In genomic region chr14:104563742-104564615, GRCh38 we compare ENCODE assay signal across 8 cellular contexts.
DNase-seq lines count a peak whose midpoint lies in the region; ATAC-seq and TF ChIP-seq lines count a peak whose summit lies in the region.

No MANE protein-coding gene starts in this region.

- no peaks in the 10 kb centered on the region for H3K27me3 ChIP-seq in brain microvascular endothelial cell (replicated peaks)

- TF ChIP-seq CTCF in brain microvascular endothelial cell (IDR thresholded peaks at IDR 0.05; ENCODE audit: low read depth, low read length, missing control alignments), result peak; percentile 87

- H3K36me3 ChIP-seq in brain microvascular endothelial cell (replicated peaks), result no peaks in the 10 kb centered on the region

- in situ Hi-C loops in brain microvascular endothelial cell (cut with HindIII; ENCODE audit: low pct_ligation_motif_present, low sequenced_read_pairs), result no loop called here

- ATAC-seq in GM19452 (IDR thresholded peaks at IDR 0.05; ENCODE audit: unreplicated experiment) (no peak), HG03521 (IDR thresholded peaks at IDR 0.05; ENCODE audit: unreplicated experiment) (no peak)

- H3K27ac ChIP-seq in brain microvascular endothelial cell, result no peak overlapping the region

- DNase-seq in ELF-1 (ENCODE audit: low read depth, low spot score) (peak; percentile 95), NCI-H1092 treated with DMSO at 0.1 percent for 48 hours (lab: John Stamatoyannopoulos, UW) (peak; percentile 51), UCSD-AML1 (lab: John Stamatoyannopoulos, UW; ENCODE audit: unreplicated experiment) (peak; percentile 84), brain microvascular endothelial cell (peak; percentile 37), iPS-NIHi11 (ENCODE audit: low spot score) (peak; percentile 99)
- peak; percentile 78 for DNase-seq in stimulated activated CD4-positive, alpha-beta T cell treated with anti-CD3 and anti-CD28 coated beads, Interleukin-15, amount 100 ng/mL, for 24 hours

- no peak overlapping the region for H3K4me3 ChIP-seq in brain microvascular endothelial cell (ENCODE audit: low read depth, low read length)

Comparison
In these comparisons a context has a peak if more than half of its experiments do, and no peak if none do; other contexts are left out.
1. DNase-seq: peak in every context shown above with its lines; median percentile 99 in iPS-NIHi11; 95 in ELF-1; 84 in UCSD-AML1; 78 in stimulated activated CD4-positive, alpha-beta T cell treated with anti-CD3 and anti-CD28 coated beads, Interleukin-15, amount 100 ng/mL, for 24 hours; 51 in NCI-H1092 treated with DMSO at 0.1 percent for 48 hours; 37 in brain microvascular endothelial cell.